ENCODE assay signal across 22 cellular contexts in the genomic region with DNA sequence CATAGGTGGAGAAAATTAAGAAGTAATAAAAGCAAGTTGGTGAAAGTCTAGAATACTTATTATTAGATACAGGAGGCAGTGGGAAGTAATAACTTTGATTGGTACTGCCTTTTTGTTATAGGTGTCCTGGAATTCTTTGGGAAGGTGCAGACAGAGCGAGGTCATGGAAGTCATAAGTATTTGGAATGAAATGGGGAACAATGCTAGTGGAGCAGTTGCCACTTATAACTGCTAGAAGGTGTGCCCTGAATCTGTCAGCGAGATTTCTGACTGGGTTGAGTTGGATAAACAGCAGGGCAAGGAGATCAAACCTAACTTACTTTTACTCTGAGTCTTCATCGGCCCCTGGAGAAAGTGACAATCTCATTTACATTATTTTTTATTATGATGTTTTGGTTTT.
DNase-seq lines count a peak whose midpoint lies in the region; ATAC-seq and TF ChIP-seq lines count a peak whose summit lies in the region.
"Had no signal": no experiment of that assay in that cellular context is flagged by ENCODE, and none has a peak within 500 bp of the region (broad histone marks: within the 10 kb centered on the region; RNA-seq: fewer than 3 reads in every experiment).

No MANE protein-coding gene starts in this region.

- intact Hi-C loops in Right ventricle myocardium inferior (cut with DNase I), result no loop called here
- intact Hi-C loops in left ventricle myocardium inferior (cut with micrococcal nuclease), result no loop called here
- intact Hi-C loops in heart right ventricle (cut with DNase I), result no loop called here
- intact Hi-C loops in right cardiac atrium (cut with DNase I), result no loop called here

- no peaks in the 10 kb centered on the region for H3K9me3 Mint-ChIP-seq in CD8-positive, alpha-beta memory T cell
- no peaks in the 10 kb centered on the region for H3K9me3 Mint-ChIP-seq in osteocyte (ENCODE audit: unreplicated experiment)
- H3K9me3 Mint-ChIP-seq: CD14-positive monocyte; CD4-positive, alpha-beta T cell had no signal

- DNase-seq in Right ventricle myocardium inferior (ENCODE audit: missing footprints) (no peak), left ventricle myocardium inferior (no peak), heart right ventricle (no peak), right cardiac atrium (no peak), osteocyte (ENCODE audit: extremely low spot score, unreplicated experiment) (no peak)
- no peak for DNase-seq in CD8-positive, alpha-beta memory T cell
- DNase-seq: 8988T; ACHN; AML-193; BE2C; Calu3; CD4-positive, alpha-beta T cell; COR-L47; DMS53; DMS79 treated with DMSO at 0.1 percent for 48 hours; GF-D8; H7; HCEC 1CT had no signal

- H3K36me3 Mint-ChIP-seq in CD8-positive, alpha-beta memory T cell, result no peaks in the 10 kb centered on the region
- no peaks in the 10 kb centered on the region for H3K36me3 Mint-ChIP-seq in osteocyte (ENCODE audit: unreplicated experiment)
- H3K36me3 Mint-ChIP-seq: CD14-positive monocyte had no signal

- CTCF ChIA-PET in HEK293 (lab: Yijun Ruan, JAX), result no interaction called here
- CTCF ChIA-PET in CD8-positive, alpha-beta memory T cell (lab: Charles Lee), result no interaction called here

- ATAC-seq in Right ventricle myocardium inferior, result peak; percentile 87
- peak in 5 of 8 donors; percentile 48 to 77 (median 67) for ATAC-seq in heart right ventricle
- ATAC-seq in right cardiac atrium, result no peak
- ATAC-seq: A549 had no signal

- 45 to 58% methylated on average over 3 of the region's 3 CpGs for WGBS in heart right ventricle, 2 donors
- 63% methylated on average over 3 of the region's 3 CpGs for WGBS in right cardiac atrium

- H3K9me3 ChIP-seq in left ventricle myocardium inferior (replicated peaks), result no peaks in the 10 kb centered on the region
- H3K9me3 ChIP-seq in heart right ventricle, result no peaks in the 10 kb centered on the region
- no peaks in the 10 kb centered on the region for H3K9me3 ChIP-seq in right cardiac atrium (ENCODE audit: control insufficient read depth, low read length)
- H3K9me3 ChIP-seq in HEK293 (ENCODE audit: control insufficient read depth, insufficient read depth, low read depth, low read length), result no peaks in the 10 kb centered on the region
- H3K9me3 ChIP-seq in CD8-positive, alpha-beta memory T cell (ENCODE audit: low read length), result no peaks in the 10 kb centered on the region
- H3K9me3 ChIP-seq: A549; BE2C; BLaER1 treated with 17β-estradiol and CSF1 and Interleukin-3, amounts not matched to agents 10 nM and 100 nM had no signal

- H3K4me3 ChIP-seq in left ventricle myocardium inferior, result no peak overlapping the region
- no peak overlapping the region for H3K4me3 ChIP-seq in heart right ventricle
- H3K4me3 ChIP-seq in right cardiac atrium (ENCODE audit: low read length), result no peak overlapping the region
- H3K4me3 ChIP-seq in HEK293 (ENCODE audit: low read depth, low read length), result no peak overlapping the region
- no peak overlapping the region for H3K4me3 ChIP-seq in CD8-positive, alpha-beta memory T cell (ENCODE audit: low read length)
- H3K4me3 ChIP-seq: A549; BLaER1 treated with 17β-estradiol and CSF1 and Interleukin-3, amounts not matched to agents 10 nM and 100 nM had no signal

- peaks cover 2 to 8% (median 2%) of the 10 kb centered on the region in 3 donors for H3K4me1 Mint-ChIP-seq in CD8-positive, alpha-beta memory T cell
- peaks cover 11% of the 10 kb centered on the region for H3K4me1 Mint-ChIP-seq in osteocyte (ENCODE audit: unreplicated experiment)

- peaks cover 7 to 27% of the 10 kb centered on the region in 2 donors for H3K27me3 Mint-ChIP-seq in CD8-positive, alpha-beta memory T cell
- no peaks in the 10 kb centered on the region for H3K27me3 Mint-ChIP-seq in osteocyte (ENCODE audit: unreplicated experiment)
- H3K27me3 Mint-ChIP-seq: CD4-positive, alpha-beta T cell had no signal

- no peaks in the 10 kb centered on the region for H3K27me3 ChIP-seq in left ventricle myocardium inferior (ENCODE audit: low read depth)
- peaks cover 0 to 3% (median 0%) of the 10 kb centered on the region in 7 donors for H3K27me3 ChIP-seq in heart right ventricle
- no peaks in the 10 kb centered on the region for H3K27me3 ChIP-seq in right cardiac atrium (ENCODE audit: control insufficient read depth, insufficient read depth)
- no peaks in the 10 kb centered on the region for H3K27me3 ChIP-seq in CD8-positive, alpha-beta memory T cell (ENCODE audit: insufficient read depth, low read length, poor library complexity, severe bottlenecking)
- H3K27me3 ChIP-seq: BE2C; BLaER1 treated with 17β-estradiol and CSF1 and Interleukin-3, amounts not matched to agents 10 nM and 100 nM had no signal

- H3K27ac ChIP-seq in left ventricle myocardium inferior (replicated peaks) (no peak overlapping the region), heart right ventricle (no peak overlapping the region), right cardiac atrium (ENCODE audit: low read length) (no peak overlapping the region), HEK293 (ENCODE audit: extremely low read depth, low read depth, low read length) (no peak overlapping the region)
- no peak overlapping the region for H3K27ac ChIP-seq in CD8-positive, alpha-beta memory T cell (ENCODE audit: low read depth, low read length)
- H3K27ac ChIP-seq: A549; BLaER1 treated with 17β-estradiol and CSF1 and Interleukin-3, amounts not matched to agents 10 nM and 100 nM had no signal

- no peak overlapping the region for H3K27ac Mint-ChIP-seq in CD8-positive, alpha-beta memory T cell
- H3K27ac Mint-ChIP-seq in osteocyte (ENCODE audit: unreplicated experiment), result no peak overlapping the region
- H3K27ac Mint-ChIP-seq: CD14-positive monocyte; CD4-positive, alpha-beta T cell had no signal

- no peaks in the 10 kb centered on the region for H3K36me3 ChIP-seq in left ventricle myocardium inferior
- no peaks in the 10 kb centered on the region for H3K36me3 ChIP-seq in heart right ventricle
- H3K36me3 ChIP-seq in HEK293 (ENCODE audit: control insufficient read depth in 2 of 2, insufficient read depth in 1 of 2, low read length in 2 of 2), result no peaks in the 10 kb centered on the region
- H3K36me3 ChIP-seq in CD8-positive, alpha-beta memory T cell (ENCODE audit: insufficient read depth, low read length), result no peaks in the 10 kb centered on the region
- H3K36me3 ChIP-seq: BE2C; BLaER1 treated with 17β-estradiol and CSF1 and Interleukin-3, amounts not matched to agents 10 nM and 100 nM had no signal

- POLR2A ChIA-PET in HEK293 (lab: Yijun Ruan, JAX), result no interaction called here
- POLR2A ChIA-PET in CD8-positive, alpha-beta memory T cell (lab: Charles Lee), result no interaction called here

- H3K4me1 ChIP-seq in left ventricle myocardium inferior (no peaks in the 10 kb centered on the region), heart right ventricle (no peaks in the 10 kb centered on the region), right cardiac atrium (ENCODE audit: control insufficient read depth, insufficient read depth, low read length) (no peaks in the 10 kb centered on the region), HEK293 (ENCODE audit: control insufficient read depth, insufficient read depth, low read length) (no peaks in the 10 kb centered on the region)
- no peaks in the 10 kb centered on the region for H3K4me1 ChIP-seq in CD8-positive, alpha-beta memory T cell (ENCODE audit: insufficient read depth, low read length)
- H3K4me1 ChIP-seq: BLaER1 treated with 17β-estradiol and CSF1 and Interleukin-3, amounts not matched to agents 10 nM and 100 nM had no signal

- no peak overlapping the region for H3K4me3 Mint-ChIP-seq in CD8-positive, alpha-beta memory T cell
- no peak overlapping the region for H3K4me3 Mint-ChIP-seq in osteocyte (ENCODE audit: unreplicated experiment)
- H3K4me3 Mint-ChIP-seq: CD14-positive monocyte; CD4-positive, alpha-beta T cell had no signal

- TF ChIP-seq CTCF in left ventricle myocardium inferior (IDR thresholded peaks at IDR 0.05; ENCODE audit: borderline replicate concordance) (no peak), heart right ventricle (IDR thresholded peaks at IDR 0.05) (no peak), HEK293 (tag by site-specific recombination; IDR thresholded peaks at IDR 0.05) (no peak), osteocyte (IDR thresholded peaks at IDR 0.05) (no peak)

TF ChIP-seq in HEK293, 187 proteins besides CTCF, POLR2A, EP300 and RAD21:
- TF ChIP-seq PRDM1 (tag by site-specific recombination; IDR thresholded peaks at IDR 0.05), result peak; percentile 37; the same call in 1 of the 2 replicates
- TF ChIP-seq, protein P1, sequence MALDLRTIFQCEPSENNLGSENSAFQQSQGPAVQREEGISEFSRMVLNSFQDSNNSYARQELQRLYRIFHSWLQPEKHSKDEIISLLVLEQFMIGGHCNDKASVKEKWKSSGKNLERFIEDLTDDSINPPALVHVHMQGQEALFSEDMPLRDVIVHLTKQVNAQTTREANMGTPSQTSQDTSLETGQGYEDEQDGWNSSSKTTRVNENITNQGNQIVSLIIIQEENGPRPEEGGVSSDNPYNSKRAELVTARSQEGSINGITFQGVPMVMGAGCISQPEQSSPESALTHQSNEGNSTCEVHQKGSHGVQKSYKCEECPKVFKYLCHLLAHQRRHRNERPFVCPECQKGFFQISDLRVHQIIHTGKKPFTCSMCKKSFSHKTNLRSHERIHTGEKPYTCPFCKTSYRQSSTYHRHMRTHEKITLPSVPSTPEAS (tag by site-specific recombination; IDR thresholded peaks at IDR 0.05), result no peak

Comparison
In these comparisons a context has a peak if more than half of its experiments do, and no peak if none do; other contexts are left out.
1. ATAC-seq: peak in Right ventricle myocardium inferior (single experiment) and heart right ventricle (5 of 8); none in right cardiac atrium (0 of 2).